In genomic region chr1:150649441-150649840, GRCh38 we compare ENCODE assay signal across 16 cellular contexts. TPM values are rescaled to one million over a fixed set of nuclear protein-coding genes. Genes with fewer than 3 reads are reported as not detected.
DNase-seq lines count a peak whose midpoint lies in the region; ATAC-seq and TF ChIP-seq lines count a peak whose summit lies in the region.
"Had no signal": no experiment of that assay in that cellular context is flagged by ENCODE, and none has a peak within 500 bp of the region (broad histone marks: within the 10 kb centered on the region; RNA-seq: fewer than 3 reads in every experiment).

No MANE protein-coding gene starts in this region.

- no peak for DNase-seq in Right ventricle myocardium superior
- DNase-seq in cardiac septum (ENCODE audit: low spot score), result no peak
- no peak for DNase-seq in body of pancreas
- DNase-seq in neural progenitor cell (ENCODE audit: low spot score), result no peak
- DNase-seq in type B pancreatic cell (ENCODE audit: extremely low spot score, unreplicated experiment), result no peak
- no peak for DNase-seq in ovary
- DNase-seq: CD4-positive, alpha-beta T cell; DMS79; GM23248; HCEC 1CT; NCI-H1105; NCI-H226 had no signal

- no peak overlapping the region for H3K4me3 Mint-ChIP-seq in neural progenitor cell
- H3K4me3 Mint-ChIP-seq in type B pancreatic cell, result no peak overlapping the region
- H3K4me3 Mint-ChIP-seq: CD4-positive, alpha-beta T cell had no signal

- H3K27ac ChIP-seq in body of pancreas (peak overlapping the region; percentile 33 to 77 (median 64)), neural progenitor cell (no peak overlapping the region), ovary (no peak overlapping the region)
- H3K27ac ChIP-seq: A549, GM23248, KMS-11 had no signal

- H3K9me3 Mint-ChIP-seq in neural progenitor cell (no peaks in the 10 kb centered on the region), type B pancreatic cell (no peaks in the 10 kb centered on the region)
- H3K9me3 Mint-ChIP-seq: CD4-positive, alpha-beta T cell had no signal

- peak overlapping the region; percentile 8 for H3K27ac Mint-ChIP-seq in neural progenitor cell
- H3K27ac Mint-ChIP-seq in type B pancreatic cell, result peak overlapping the region; percentile 53
- H3K27ac Mint-ChIP-seq: CD4-positive, alpha-beta T cell had no signal

- ATAC-seq in Right ventricle myocardium superior (ENCODE audit: poor library complexity), result peak; percentile 26
- ATAC-seq in body of pancreas, result no peak
- ATAC-seq in GM18873 (IDR thresholded peaks at IDR 0.05; ENCODE audit: low FRiP score, unreplicated experiment), result no peak
- no peak for ATAC-seq in HG03108 (IDR thresholded peaks at IDR 0.05; ENCODE audit: unreplicated experiment)
- ATAC-seq: A549 had no signal

- H3K9ac ChIP-seq in neural progenitor cell, result no peak overlapping the region
- H3K9ac ChIP-seq: GM23248, KMS-11 had no signal

- H3F3A ChIP-seq in neural progenitor cell (ENCODE audit: low read depth), result no peaks in the 10 kb centered on the region

- no peak overlapping the region for H3K4me3 ChIP-seq in body of pancreas
- H3K4me3 ChIP-seq in neural progenitor cell, result no peak overlapping the region
- H3K4me3 ChIP-seq in ovary, result no peak overlapping the region
- H3K4me3 ChIP-seq: A549, GM23248 had no signal

- H3K4me2 ChIP-seq in neural progenitor cell, result no peak overlapping the region
- H3K4me2 ChIP-seq: A549, KMS-11 had no signal

- TF ChIP-seq CTCF in body of pancreas (IDR thresholded peaks at IDR 0.05), result no peak
- TF ChIP-seq CTCF in neural progenitor cell (IDR thresholded peaks at IDR 0.05), result no peak
- no peak for TF ChIP-seq CTCF in type B pancreatic cell (conservative IDR thresholded peaks at IDR 0.05)
- TF ChIP-seq CTCF in ovary (IDR thresholded peaks at IDR 0.05), result no peak

- H3K4me1 ChIP-seq in body of pancreas, result peaks cover 29% of the 10 kb centered on the region
- H3K4me1 ChIP-seq in neural progenitor cell, result no peaks in the 10 kb centered on the region
- peaks cover 4% of the 10 kb centered on the region for H3K4me1 ChIP-seq in ovary (ENCODE audit: insufficient read depth)

- no peaks in the 10 kb centered on the region for H3K27me3 ChIP-seq in body of pancreas
- H3K27me3 ChIP-seq in neural progenitor cell, result no peaks in the 10 kb centered on the region
- no peaks in the 10 kb centered on the region for H3K27me3 ChIP-seq in ovary

- no peak overlapping the region for H2AFZ ChIP-seq in neural progenitor cell (replicated peaks)
- H2AFZ ChIP-seq: GM23248 had no signal

- H3K36me3 Mint-ChIP-seq in neural progenitor cell, result peaks cover 6% of the 10 kb centered on the region
- H3K36me3 Mint-ChIP-seq in type B pancreatic cell, result no peaks in the 10 kb centered on the region

- 46 to 50% methylated on average over 1 of the region's 1 CpG for WGBS in body of pancreas, 2 donors
- 74 to 94% (median 80%) methylated on average over 1 of the region's 1 CpG for WGBS in ovary, 3 donors

- H3K9me3 ChIP-seq in body of pancreas (no peaks in the 10 kb centered on the region), neural progenitor cell (ENCODE audit: low read depth) (no peaks in the 10 kb centered on the region), ovary (no peaks in the 10 kb centered on the region)
- H3K9me3 ChIP-seq: A549 had no signal

- peaks cover 3% of the 10 kb centered on the region for H4K20me1 ChIP-seq in neural progenitor cell (ENCODE audit: low read depth)

- H3K36me3 ChIP-seq in body of pancreas (replicated peaks in 1 of 2; ENCODE audit: insufficient read depth in 1 of 2, low read depth in 2 of 2) (peaks cover 5 to 10% of the 10 kb centered on the region in 2 donors), neural progenitor cell (no peaks in the 10 kb centered on the region), ovary (no peaks in the 10 kb centered on the region)

- H3K79me2 ChIP-seq in neural progenitor cell (ENCODE audit: low read depth), result no peaks in the 10 kb centered on the region

- no peaks in the 10 kb centered on the region for H3K27me3 Mint-ChIP-seq in neural progenitor cell (ENCODE audit: insufficient read depth, low read depth)
- H3K27me3 Mint-ChIP-seq in type B pancreatic cell, result no peaks in the 10 kb centered on the region
- H3K27me3 Mint-ChIP-seq: CD4-positive, alpha-beta T cell had no signal

- intact Hi-C loops in Right ventricle myocardium superior (cut with DNase I) (no loop called here), cardiac septum (cut with DNase I) (no loop called here), body of pancreas (cut with DNase I) (no loop called here), ovary (cut with DNase I) (no loop called here)

- no peak for TF ChIP-seq EP300 in ovary (IDR thresholded peaks at IDR 0.05)

- TF ChIP-seq POLR2A in body of pancreas (IDR thresholded peaks at IDR 0.05) (no peak), ovary (IDR thresholded peaks at IDR 0.05) (no peak)

- H3K4me1 Mint-ChIP-seq in neural progenitor cell (no peaks in the 10 kb centered on the region), type B pancreatic cell (ENCODE audit: unreplicated experiment) (no peaks in the 10 kb centered on the region)

RNA-seq across cellular contexts. Expression of gene ENSA, which starts 20.0 kb away (rescaled TPM):
- total RNA-seq in Right ventricle myocardium superior (108 TPM), cardiac septum (141 TPM), body of pancreas (100 to 1,000 TPM in 1 of 2 donors, 10 to 100 TPM in 1; 64.6 to 203 TPM), neural progenitor cell (ENCODE audit: low replicate concordance) (133 and 201 TPM in 2 replicates), type B pancreatic cell (ENCODE audit: low replicate concordance) (153 and 185 TPM in 2 replicates), ovary (100 to 1,000 TPM; 134 to 196 (median 152) TPM)
- 100 to 1,000 TPM; 111 to 193 TPM for polyA plus RNA-seq in ovary

RNA-seq across cellular contexts. Expression of gene GOLPH3L, which starts 47.5 kb away (rescaled TPM):
- 15.2 TPM for total RNA-seq in Right ventricle myocardium superior
- total RNA-seq in cardiac septum, result 12.6 TPM
- 10 to 100 TPM; 14.5 to 14.8 TPM for total RNA-seq in body of pancreas
- total RNA-seq in neural progenitor cell (ENCODE audit: low replicate concordance), result 28.9 and 29.3 TPM in 2 replicates
- 30.9 and 40.5 TPM in 2 replicates for total RNA-seq in type B pancreatic cell (ENCODE audit: low replicate concordance)
- total RNA-seq in ovary, result 10 to 100 TPM; 20.0 to 43.2 (median 29.9) TPM
- 10 to 100 TPM; 22.6 to 46.2 TPM for polyA plus RNA-seq in ovary

Comparison
In these comparisons a context has a peak if more than half of its experiments do, and no peak if none do; other contexts are left out.
1. H3K27ac ChIP-seq: peak in body of pancreas (4 of 4); none in neural progenitor cell (single experiment) and ovary (0 of 2).